In genomic region chr10:130135676-130136213, GRCh38 we compare ENCODE assay signal across 8 cellular contexts. TPM values are rescaled to one million over a fixed set of nuclear protein-coding genes. Genes with fewer than 3 reads are reported as not detected.
DNase-seq lines count a peak whose midpoint lies in the region; ATAC-seq, FAIRE-seq and TF ChIP-seq lines count a peak whose summit lies in the region.

No MANE protein-coding gene starts in this region.

- DNase-seq in LNCaP clone FGC (ENCODE audit: low read depth) (no peak), H1 (ENCODE audit: low read depth in 1 of 2, low spot score in 2 of 2) (no peak), HEK293T (ENCODE audit: extremely low spot score) (no peak), DMS53 treated with DMSO at 0.1 percent for 48 hours (lab: John Stamatoyannopoulos, UW; ENCODE audit: unreplicated experiment) (no peak), H4 (ENCODE audit: low spot score) (no peak)

- peak overlapping the region; percentile 64 for H4K5ac ChIP-seq in H1 (ENCODE audit: insufficient read length, low read depth, low read length)

- H3K36me3 ChIP-seq in H1 (ENCODE audit: control insufficient read depth in 2 of 4, insufficient read depth in 4 of 4, low read length in 3 of 4) (no peaks in the 10 kb centered on the region), neuron (ENCODE audit: insufficient read depth, low read length) (peaks cover 3% of the 10 kb centered on the region)

- peak overlapping the region; percentile 54 for H2BK120ac ChIP-seq in H1 (replicated peaks; ENCODE audit: low read depth, low read length)

- CTCF ChIA-PET in H1 (lab: Charles Lee; ENCODE audit: partially characterized antibody) (interaction anchor here (1.0 to 2.6 kb wide), 2 partner anchors 8 to 10 kb away, joined by 3 to 12 read pairs; no protein-coding TSS in a partner anchor), HEK293T (lab: Yijun Ruan, JAX) (interaction anchor here (1.9 kb wide), 1 partner anchor 26 kb away, joined by 5 read pairs; the partner anchor contains the start of gene C10orf143)

- no peak overlapping the region for H3K9ac ChIP-seq in H1 (replicated peaks in 1 of 4; ENCODE audit: extremely low read depth in 1 of 4, low read depth in 3 of 4, low read length in 3 of 4)

- H2AK5ac ChIP-seq in H1 (ENCODE audit: low read depth, low read length) = no peak overlapping the region

- H4K8ac ChIP-seq in H1 (ENCODE audit: extremely low read depth, insufficient read depth, low read length) = peak overlapping the region; percentile 79; the same call in 1 of the 2 replicates

- H2BK20ac ChIP-seq in H1 (ENCODE audit: low read length) = no peak overlapping the region

- no peak for TF ChIP-seq RAD21 in H1 (IDR thresholded peaks at IDR 0.05 in 1 of 2, conservative IDR thresholded peaks at IDR 0.05 in 1 of 2; ENCODE audit: low read depth in 2 of 2, low read length in 2 of 2)

- no peak for FAIRE-seq in H1 (lab: Jason Lieb, UNC)

- peaks cover 8 to 14% of the 10 kb centered on the region in 2 experiments for H4K20me1 ChIP-seq in H1 (replicated peaks in 1 of 2; ENCODE audit: control insufficient read depth in 1 of 2, insufficient read depth in 2 of 2, low read length in 2 of 2)

- peaks cover 11% of the 10 kb centered on the region; the same call in 1 of the 2 replicates for H3K23me2 ChIP-seq in H1 (ENCODE audit: low read depth, low read length)

- POLR2A ChIA-PET in H1 (lab: Charles Lee; ENCODE audit: partially characterized antibody) = interaction anchor here (1.0 to 4.7 kb wide), 4 partner anchors 8 to 30 kb away, joined by 4 to 28 read pairs (median 8); partner anchors contain the start of gene C10orf143
- POLR2A ChIA-PET in HEK293T (lab: Yijun Ruan, JAX) = interaction anchor here (1.0 to 4.1 kb wide), 2 partner anchors 9 to 25 kb away, joined by 6 to 104 read pairs; partner anchors contain the start of gene C10orf143

- H3K18ac ChIP-seq in H1 (ENCODE audit: extremely low read depth, low read length) = no peak overlapping the region; the same call in 1 of the 2 replicates

- no peak overlapping the region for H2BK15ac ChIP-seq in H1 (ENCODE audit: low read length)

- TF ChIP-seq CTCF in LNCaP clone FGC (IDR thresholded peaks at IDR 0.05; ENCODE audit: control insufficient read depth, extremely low read depth, insufficient read depth) = no peak
- no peak for TF ChIP-seq CTCF in H1 (IDR thresholded peaks at IDR 0.05; ENCODE audit: control extremely low read depth in 1 of 3, insufficient read depth in 1 of 3, low read depth in 1 of 3, low read length in 3 of 3)

- no peak overlapping the region for H3K27ac ChIP-seq in H1 (ENCODE audit: low read depth, low read length)

- TF ChIP-seq POLR2A in H1 (IDR thresholded peaks at IDR 0.05; ENCODE audit: control extremely low read depth in 1 of 2, low read depth in 2 of 2, low read length in 2 of 2) = no peak

- H3K79me2 ChIP-seq in H1 (ENCODE audit: control insufficient read depth in 1 of 2, insufficient read depth in 2 of 2, low read length in 2 of 2) = peaks cover 20 to 42% of the 10 kb centered on the region in 2 experiments

- H3K4me3 ChIP-seq in LNCaP clone FGC (ENCODE audit: low read depth, low read length) (peak overlapping the region; percentile 71), H1 (ENCODE audit: extremely low read depth in 1 of 4, insufficient read depth in 2 of 4, low read depth in 3 of 4, low read length in 4 of 4) (peak overlapping the region; percentile 83 to 96 (median 84)), neuron (ENCODE audit: low read length) (peak overlapping the region; percentile 68)

- H2BK12ac ChIP-seq in H1 (ENCODE audit: low read depth, low read length) = no peak overlapping the region

- no peak overlapping the region for H3K14ac ChIP-seq in H1 (ENCODE audit: insufficient read length)

- peak overlapping the region; percentile 54 for H4K91ac ChIP-seq in H1 (replicated peaks; ENCODE audit: insufficient read length, low read length)

- H2AFZ ChIP-seq in H1 (ENCODE audit: low read length) (no peak overlapping the region), neuron (ENCODE audit: low read depth, low read length) (peak overlapping the region; percentile 93)

- H3K23ac ChIP-seq in H1 (ENCODE audit: insufficient read length) = no peak overlapping the region

- no peaks in the 10 kb centered on the region for H3K79me1 ChIP-seq in H1 (ENCODE audit: low read depth, low read length)

- WGBS in H1 (ENCODE audit: extremely low coverage in 1 of 2, insufficient coverage in 1 of 2, insufficient read length in 1 of 2, insufficient replicate concordance in 2 of 2, low coverage in 1 of 2, low lambda C conversion rate in 2 of 2, missing lambda C conversion rate in 1 of 2), 2 experiments = 38% methylated on average over 14 of the region's 15 CpGs; no CpG with 5 or more reads in 1 of the 2 experiments

- no peak overlapping the region for H3K4ac ChIP-seq in H1 (replicated peaks; ENCODE audit: insufficient read length, low read depth, low read length)

- H3K9me3 ChIP-seq in H1 (ENCODE audit: insufficient read depth in 2 of 2, low read depth in 1 of 2, low read length in 1 of 2) (no peaks in the 10 kb centered on the region), neuron (ENCODE audit: low read length) (no peaks in the 10 kb centered on the region)

- no peak overlapping the region for H3K56ac ChIP-seq in H1 (replicated peaks; ENCODE audit: insufficient read length, low read depth, low read length)

- H3K27me3 ChIP-seq in H1 (replicated peaks in 1 of 4; ENCODE audit: control insufficient read depth in 3 of 4, extremely low read depth in 1 of 4, insufficient read depth in 3 of 4, low read length in 3 of 4) = 0 out of 7 replicates have a peak, but pooled peaks cover 0 to 4% (median 0%) of the 10 kb centered on the region in 4 experiments
- H3K27me3 ChIP-seq in neuron (ENCODE audit: insufficient read depth, low read length) = no peaks in the 10 kb centered on the region

- ATAC-seq in GM21515 (IDR thresholded peaks at IDR 0.05; ENCODE audit: unreplicated experiment) = peak; percentile 11
- ATAC-seq in HG02642 (IDR thresholded peaks at IDR 0.05; ENCODE audit: poor library complexity, unreplicated experiment) = no peak

- H2BK5ac ChIP-seq in H1 (ENCODE audit: low read depth, low read length) = no peak overlapping the region

- H3K4me2 ChIP-seq in H1 (ENCODE audit: insufficient read depth in 1 of 2, low read depth in 2 of 2, low read length in 2 of 2) = peak overlapping the region; percentile 65 to 66

- no peak for TF ChIP-seq EP300 in H1 (IDR thresholded peaks at IDR 0.05; ENCODE audit: borderline replicate concordance in 1 of 2, low read depth in 2 of 2, low read length in 2 of 2)

- H3K4me1 ChIP-seq in H1 (replicated peaks in 1 of 4; ENCODE audit: control insufficient read depth in 3 of 4, insufficient read depth in 4 of 4, low read length in 3 of 4) (peaks cover 0 to 7% (median 4%) of the 10 kb centered on the region in 4 experiments; a peak in 3 of 7 replicates), neuron (ENCODE audit: insufficient read depth, low read length) (peaks cover 13% of the 10 kb centered on the region)

TF ChIP-seq in H1, 55 proteins besides CTCF, POLR2A, EP300 and RAD21:
- TF ChIP-seq KDM4A (IDR thresholded peaks at IDR 0.05; ENCODE audit: low read depth, low read length, severe bottlenecking) (peak; percentile 62), MAX (IDR thresholded peaks at IDR 0.05) (no peak), KDM5A (IDR thresholded peaks at IDR 0.05; ENCODE audit: low read length) (no peak), BACH1 (IDR thresholded peaks at IDR 0.05; ENCODE audit: low read length) (no peak), TAF7 (optimal IDR thresholded peaks at IDR 0.05; ENCODE audit: borderline replicate concordance, low read depth, low read length) (no peak), TEAD4 (IDR thresholded peaks at IDR 0.05; ENCODE audit: low read depth, low read length) (no peak)
TF ChIP-seq in H1: peak in this region for 1.

TF ChIP-seq in HEK293T, 16 proteins besides CTCF, POLR2A, EP300 and RAD21 (continues in another document):
- TF ChIP-seq NFRKB (IDR thresholded peaks at IDR 0.05) (no peak), SUZ12 (IDR thresholded peaks at IDR 0.05) (no peak), ELF4 (IDR thresholded peaks at IDR 0.05) (no peak), CTBP1 (IDR thresholded peaks at IDR 0.05; ENCODE audit: borderline replicate concordance) (no peak), LEF1 (IDR thresholded peaks at IDR 0.05; ENCODE audit: borderline replicate concordance) (no peak), PKNOX1 (IDR thresholded peaks at IDR 0.05) (no peak), FOXA1 (IDR thresholded peaks at IDR 0.05) (no peak), ZNF384 (IDR thresholded peaks at IDR 0.05) (no peak), TARDBP (IDR thresholded peaks at IDR 0.05) (no peak)

RNA-seq across cellular contexts. Expression of gene GLRX3, which starts 0.4 kb away (rescaled TPM):
- 155 and 157 TPM in 2 replicates for total RNA-seq in H1 (2021; fragmentation: NEBNext Ultra II Directional; extraction: Animal tissue kit (Norgen Biotek cat#: 25700))
- polyA plus RNA-seq in H1 (2011; rRNA removed) = 55.3 and 59.9 TPM in 2 replicates
- 113 TPM for polyA plus RNA-seq in H1 (2011; cell fraction: cytosol; rRNA removed)
- 44.4 TPM for polyA plus RNA-seq in H1 (2011; cell fraction: nucleus; rRNA removed)
- polyA plus RNA-seq in H1 (2012, experiment 1 of 2) = 94.4 to 129 TPM (median 119 TPM) in 4 replicates
- 86.2 TPM for polyA plus RNA-seq in H1 (2012, experiment 2 of 2)
- 156 TPM for polyA plus RNA-seq in H1 (2013, experiment 1 of 2)
- polyA plus RNA-seq in H1 (2013, experiment 2 of 2) = 155 TPM
- polyA minus RNA-seq in H1 (2011; rRNA and poly(A)+ RNA removed) = 30.9 and 38.9 TPM in 2 replicates
- 26.2 TPM for polyA minus RNA-seq in H1 (2011; cell fraction: cytosol; rRNA and poly(A)+ RNA removed)
- polyA minus RNA-seq in H1 (2011; cell fraction: nucleus; rRNA and poly(A)+ RNA removed) = 22.6 TPM
- total RNA-seq in H4 (2014; rRNA removed; shearing (Covaris generic)) = 163 and 181 TPM in 2 replicates

RNA-seq across cellular contexts. Expression of gene C10orf143, which starts 25.1 kb away (rescaled TPM):
- 1.3 and 2.0 TPM in 2 replicates for total RNA-seq in H1 (2021; fragmentation: NEBNext Ultra II Directional; extraction: Animal tissue kit (Norgen Biotek cat#: 25700))
- polyA plus RNA-seq in H1 (2011; rRNA removed) = 1.5 and 1.6 TPM in 2 replicates
- polyA plus RNA-seq in H1 (2011; cell fraction: cytosol; rRNA removed) = 2.1 TPM
- 1.9 TPM for polyA plus RNA-seq in H1 (2011; cell fraction: nucleus; rRNA removed)
- 1.2 to 2.8 TPM (median 2.3 TPM) in 4 replicates for polyA plus RNA-seq in H1 (2012, experiment 1 of 2)
- 1.5 TPM for polyA plus RNA-seq in H1 (2012, experiment 2 of 2)
- polyA plus RNA-seq in H1 (2013, experiment 1 of 2) = 1.4 TPM
- 1.6 TPM for polyA plus RNA-seq in H1 (2013, experiment 2 of 2)
- 0.59 and 1.7 TPM in 2 replicates for polyA minus RNA-seq in H1 (2011; rRNA and poly(A)+ RNA removed)
- not detected for polyA minus RNA-seq in H1 (2011; cell fraction: cytosol; rRNA and poly(A)+ RNA removed)
- 1.7 TPM for polyA minus RNA-seq in H1 (2011; cell fraction: nucleus; rRNA and poly(A)+ RNA removed)
- total RNA-seq in H4 (2014; rRNA removed; shearing (Covaris generic)) = 1.3 and 2.2 TPM in 2 replicates
